16 cellular contexts compared by ENCODE assay signal in the genomic region with DNA sequence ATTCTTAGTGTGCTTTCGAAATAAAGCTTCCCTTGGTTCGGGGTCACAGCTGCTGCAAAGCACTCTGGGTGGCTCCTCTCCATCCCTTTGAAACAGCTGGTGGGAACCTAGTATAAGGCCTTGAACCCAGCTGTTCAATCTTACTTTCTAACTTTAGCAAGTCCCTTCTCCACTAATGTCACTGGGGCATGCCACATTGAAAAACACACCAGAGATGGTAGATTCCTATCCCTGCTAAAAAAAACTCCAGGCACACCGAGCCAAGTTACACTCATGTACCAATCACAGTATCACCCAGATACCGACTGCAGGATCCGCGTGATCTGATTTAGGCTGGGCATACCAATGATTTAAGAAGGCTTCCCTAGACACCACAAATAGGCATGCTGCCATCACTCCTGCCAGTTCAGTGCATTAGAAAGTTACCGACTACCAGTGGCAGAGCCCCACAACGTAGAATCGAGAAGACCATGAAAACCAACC.
A peak's percentile ranks its signal among the peaks of the same experiment; 100 is the strongest.
DNase-seq lines count a peak whose midpoint lies in the region; ATAC-seq and TF ChIP-seq lines count a peak whose summit lies in the region.
"Had no signal": no experiment of that assay in that cellular context is flagged by ENCODE, and none has a peak within 500 bp of the region (broad histone marks: within the 10 kb centered on the region; RNA-seq: fewer than 3 reads in every experiment).

No MANE protein-coding gene starts in this region.

- peak overlapping the region in 1 of 3 experiments; percentile 10 for H3K4me3 Mint-ChIP-seq in nephron
- H3K4me3 Mint-ChIP-seq: activated CD4-positive, alpha-beta memory T cell treated with anti-CD3 and anti-CD28 coated beads, Interleukin-2, amount 10 ng/mL, durations not matched to agents 7 days and 5 days; activated T-helper 1 cell treated with anti-CD3 and anti-CD28 coated beads, Interleukin-12 subunit alpha, Interleukin-12 subunit beta, Interleukin-2, Interleukin-4 antibody, amounts not matched to agents 30 ng/mL and 10 ng/mL and 1 ng/mL, durations not matched to agents 14 hours and 24 hours and 36 hours; CD4-positive, alpha-beta memory T cell; stimulated activated naive CD8-positive, alpha-beta T cell treated with anti-CD3 and anti-CD28 coated beads, Interleukin-15, amount 100 ng/mL, for 72 hours had no signal

- no peaks in the 10 kb centered on the region for H3K9me3 Mint-ChIP-seq in nephron
- H3K9me3 Mint-ChIP-seq: activated CD4-positive, alpha-beta memory T cell treated with anti-CD3 and anti-CD28 coated beads, Interleukin-2, amount 10 ng/mL, durations not matched to agents 7 days and 5 days; activated T-helper 1 cell treated with anti-CD3 and anti-CD28 coated beads, Interleukin-12 subunit alpha, Interleukin-12 subunit beta, Interleukin-2, Interleukin-4 antibody, amounts not matched to agents 30 ng/mL and 10 ng/mL and 1 ng/mL, durations not matched to agents 14 hours and 24 hours and 36 hours; stimulated activated naive CD8-positive, alpha-beta T cell treated with anti-CD3 and anti-CD28 coated beads, Interleukin-15, amount 100 ng/mL, for 72 hours had no signal

- H3K9me3 ChIP-seq in mammary epithelial cell (replicated peaks; ENCODE audit: insufficient read depth, low read length) (no peaks in the 10 kb centered on the region), breast epithelium (no peaks in the 10 kb centered on the region), fibroblast of lung (ENCODE audit: control insufficient read depth, insufficient read depth, low read depth, low read length) (no peaks in the 10 kb centered on the region)

- no peak for TF ChIP-seq POLR2A in breast epithelium (IDR thresholded peaks at IDR 0.05)

- H3K4me3 ChIP-seq in mammary epithelial cell (replicated peaks in 1 of 3; ENCODE audit: insufficient read depth in 1 of 3, low read depth in 2 of 3, low read length in 3 of 3) (no peak overlapping the region), breast epithelium (no peak overlapping the region), fibroblast of lung (replicated peaks in 1 of 4; ENCODE audit: control extremely low read depth in 1 of 4, insufficient read depth in 1 of 4, low read depth in 3 of 4, low read length in 4 of 4) (no peak overlapping the region)

- TF ChIP-seq CTCF in mammary epithelial cell (conservative IDR thresholded peaks at IDR 0.05 in 1 of 2, IDR thresholded peaks at IDR 0.05 in 1 of 2; ENCODE audit: extremely low read depth in 1 of 2, insufficient read depth in 1 of 2, low read depth in 1 of 2, low read length in 2 of 2) (no peak), breast epithelium (IDR thresholded peaks at IDR 0.05) (no peak), fibroblast of lung (conservative IDR thresholded peaks at IDR 0.05 in 1 of 2, IDR thresholded peaks at IDR 0.05 in 1 of 2; ENCODE audit: low read depth in 1 of 2, low read length in 2 of 2) (no peak), nephron (IDR thresholded peaks at IDR 0.05; ENCODE audit: unreplicated experiment in 3 of 3) (no peak)

- no peak overlapping the region for H2AFZ ChIP-seq in mammary epithelial cell (ENCODE audit: low read depth, low read length)
- H2AFZ ChIP-seq in fibroblast of lung (ENCODE audit: low read length), result no peak overlapping the region

- H4K20me1 ChIP-seq in mammary epithelial cell (ENCODE audit: insufficient read depth, low read length), result no peaks in the 10 kb centered on the region
- H4K20me1 ChIP-seq in fibroblast of lung (ENCODE audit: control insufficient read depth, extremely low read depth, insufficient read depth, low read length), result no peaks in the 10 kb centered on the region

- H3K36me3 ChIP-seq in mammary epithelial cell (ENCODE audit: insufficient read depth, low read length), result no peaks in the 10 kb centered on the region
- no peaks in the 10 kb centered on the region for H3K36me3 ChIP-seq in breast epithelium
- no peaks in the 10 kb centered on the region for H3K36me3 ChIP-seq in fibroblast of lung (ENCODE audit: control insufficient read depth, insufficient read depth, low read length)

- ATAC-seq in HG02678 (IDR thresholded peaks at IDR 0.05; ENCODE audit: unreplicated experiment) (no peak), HG02798 (IDR thresholded peaks at IDR 0.05; ENCODE audit: poor library complexity, unreplicated experiment) (no peak)
- ATAC-seq: stimulated activated naive CD8-positive, alpha-beta T cell treated with anti-CD3 and anti-CD28 coated beads, Interleukin-15, amount 100 ng/mL, for 72 hours had no signal

- no peaks in the 10 kb centered on the region for H3K36me3 Mint-ChIP-seq in nephron (ENCODE audit: low read depth)
- H3K36me3 Mint-ChIP-seq: CD4-positive, alpha-beta memory T cell had no signal

- H3K79me2 ChIP-seq in mammary epithelial cell (ENCODE audit: insufficient read depth, low read length) (peaks cover 85% of the 10 kb centered on the region), fibroblast of lung (ENCODE audit: control insufficient read depth, insufficient read depth, low read length) (peaks cover 40% of the 10 kb centered on the region)

- H3K27ac ChIP-seq in mammary epithelial cell (ENCODE audit: insufficient read depth, low read depth, low read length), result no peak overlapping the region
- no peak overlapping the region for H3K27ac ChIP-seq in breast epithelium
- peak overlapping the region; percentile 26 for H3K27ac ChIP-seq in fibroblast of lung (ENCODE audit: insufficient read depth, low read length)
- H3K27ac ChIP-seq: VCaP had no signal

- H3K4me2 ChIP-seq in mammary epithelial cell (ENCODE audit: insufficient read depth, low read depth, low read length) (no peak overlapping the region), fibroblast of lung (ENCODE audit: extremely low read depth, insufficient read depth, low read length) (peak overlapping the region; percentile 11)

- BruUV-seq in mammary epithelial cell (replicated peaks; lab: Mats Ljungman, UMichigan), result no TSS peak

- in situ Hi-C loops in mammary epithelial cell (cut with MboI; ENCODE audit: low sequenced_read_pairs in 2 of 2), result no loop called here

- H3K27ac Mint-ChIP-seq in nephron, result peak overlapping the region; percentile 16 to 46 (median 46)
- H3K27ac Mint-ChIP-seq: activated CD4-positive, alpha-beta memory T cell treated with anti-CD3 and anti-CD28 coated beads, Interleukin-2, amount 10 ng/mL, durations not matched to agents 7 days and 5 days; activated T-helper 1 cell treated with anti-CD3 and anti-CD28 coated beads, Interleukin-12 subunit alpha, Interleukin-12 subunit beta, Interleukin-2, Interleukin-4 antibody, amounts not matched to agents 30 ng/mL and 10 ng/mL and 1 ng/mL, durations not matched to agents 14 hours and 24 hours and 36 hours; CD4-positive, alpha-beta memory T cell; stimulated activated naive CD8-positive, alpha-beta T cell treated with anti-CD3 and anti-CD28 coated beads, Interleukin-15, amount 100 ng/mL, for 72 hours had no signal

- H3K27me3 Mint-ChIP-seq in nephron (ENCODE audit: low read depth), result no peaks in the 10 kb centered on the region
- H3K27me3 Mint-ChIP-seq: stimulated activated naive CD8-positive, alpha-beta T cell treated with anti-CD3 and anti-CD28 coated beads, Interleukin-15, amount 100 ng/mL, for 72 hours had no signal

- dilution Hi-C loops in mammary epithelial cell (cut with HindIII; ENCODE audit: low sequenced_read_pairs), result no loop called here

- WGBS in mammary epithelial cell (ENCODE audit: low coverage, missing lambda C conversion rate), result 85% methylated on average over 9 of the region's 9 CpGs

- peaks cover 69% of the 10 kb centered on the region for H3K4me1 Mint-ChIP-seq in nephron
- H3K4me1 Mint-ChIP-seq: activated CD4-positive, alpha-beta memory T cell treated with anti-CD3 and anti-CD28 coated beads, Interleukin-2, amount 10 ng/mL, durations not matched to agents 7 days and 5 days; CD4-positive, alpha-beta memory T cell; stimulated activated naive CD8-positive, alpha-beta T cell treated with anti-CD3 and anti-CD28 coated beads, Interleukin-15, amount 100 ng/mL, for 72 hours had no signal

- CTCF ChIA-PET in mammary epithelial cell (lab: Charles Lee; ENCODE audit: low non-redundant PET), result no interaction called here

- DNase-seq in mammary epithelial cell, result peak; percentile 66
- no peak for DNase-seq in breast epithelium (ENCODE audit: low spot score in 2 of 2)
- DNase-seq in fibroblast of lung (ENCODE audit: low read depth in 2 of 2), result peak in 1 of 2 donors; percentile 77
- DNase-seq in 8988T, result no peak
- no peak for DNase-seq in NCI-H187 (lab: John Stamatoyannopoulos, UW)
- DNase-seq: activated CD4-positive, alpha-beta memory T cell treated with anti-CD3 and anti-CD28 coated beads, Interleukin-2, amount 10 ng/mL, durations not matched to agents 7 days and 5 days; CD4-positive, alpha-beta memory T cell; cortex of kidney; erythroblast; NCI-H1436 treated with DMSO at 0.1 percent for 48 hours; stimulated activated naive CD8-positive, alpha-beta T cell treated with anti-CD3 and anti-CD28 coated beads, Interleukin-15, amount 100 ng/mL, for 72 hours had no signal

- H3K9ac ChIP-seq in mammary epithelial cell (ENCODE audit: insufficient read depth, low read length), result no peak overlapping the region
- no peak overlapping the region for H3K9ac ChIP-seq in fibroblast of lung (ENCODE audit: insufficient read depth, low read length)

- intact Hi-C loops in mammary epithelial cell (cut with micrococcal nuclease), result no loop called here
- intact Hi-C loops in breast epithelium (cut with DNase I; ENCODE audit: low total_unique reads), result no loop called here

- H3K4me1 ChIP-seq in mammary epithelial cell (ENCODE audit: insufficient read depth, low read length) (peaks cover 24% of the 10 kb centered on the region), breast epithelium (no peaks in the 10 kb centered on the region), fibroblast of lung (ENCODE audit: control insufficient read depth, extremely low read depth, insufficient read depth, low read length) (peaks cover 12% of the 10 kb centered on the region)

- no peaks in the 10 kb centered on the region for H3K27me3 ChIP-seq in mammary epithelial cell (ENCODE audit: insufficient read depth, low read length)
- H3K27me3 ChIP-seq in breast epithelium, result no peaks in the 10 kb centered on the region
- no peaks in the 10 kb centered on the region for H3K27me3 ChIP-seq in fibroblast of lung (ENCODE audit: control insufficient read depth, insufficient read depth, low read length)
